Comparison of ENCODE assay signal across 8 cellular contexts in genomic region chr11:62599909-62600308, GRCh38. TPM values are rescaled to one million over a fixed set of nuclear protein-coding genes. Genes with fewer than 3 reads are reported as not detected.
DNase-seq lines count a peak whose midpoint lies in the region; ATAC-seq and TF ChIP-seq lines count a peak whose summit lies in the region.

No MANE protein-coding gene starts in this region.

- WGBS in thymus = 81% methylated on average over 5 of the region's 5 CpGs

- H3K9me3 ChIP-seq in left lung (no peaks in the 10 kb centered on the region), thymus (ENCODE audit: control insufficient read depth) (no peaks in the 10 kb centered on the region)

- H3K4me3 Mint-ChIP-seq in activated T-cell treated with anti-CD3 and anti-CD28 coated beads, Interleukin-2, amount 50 U/mL, for 4 hours = peak overlapping the region; percentile 93

- peaks cover 0 to 58% of the 10 kb centered on the region in 2 donors for H3K36me3 ChIP-seq in left lung
- H3K36me3 ChIP-seq in thymus (ENCODE audit: control insufficient read depth, insufficient read depth) = peaks cover 36% of the 10 kb centered on the region

- H3K4me3 ChIP-seq in left lung (peak overlapping the region; percentile 98), thymus (ENCODE audit: low read length) (peak overlapping the region; percentile 90)

- no peaks in the 10 kb centered on the region for H3K9me3 Mint-ChIP-seq in activated T-cell treated with anti-CD3 and anti-CD28 coated beads, Interleukin-2, amount 50 U/mL, for 4 hours

- ATAC-seq in activated T-cell treated with anti-CD3 and anti-CD28 coated beads, Interleukin-2, amount 50 U/mL, for 4 hours = no peak
- no peak for ATAC-seq in left lung
- no peak for ATAC-seq in HG02981 (IDR thresholded peaks at IDR 0.05; ENCODE audit: unreplicated experiment)
- ATAC-seq in HG03460 (IDR thresholded peaks at IDR 0.05; ENCODE audit: unreplicated experiment) = no peak

- peak overlapping the region; percentile 84 for H3K27ac ChIP-seq in angular gyrus (ENCODE audit: low read depth, low read length)
- H3K27ac ChIP-seq in left lung = peak overlapping the region; percentile 56 to 97
- peak overlapping the region; percentile 1 for H3K27ac ChIP-seq in thymus (ENCODE audit: low read depth)

- H3K27me3 Mint-ChIP-seq in activated T-cell treated with anti-CD3 and anti-CD28 coated beads, Interleukin-2, amount 50 U/mL, for 4 hours (ENCODE audit: low read depth) = no peaks in the 10 kb centered on the region

- H3K27me3 ChIP-seq in left lung (no peaks in the 10 kb centered on the region), thymus (ENCODE audit: control insufficient read depth, insufficient read depth) (no peaks in the 10 kb centered on the region)

- peaks cover 47% of the 10 kb centered on the region for H3K4me1 Mint-ChIP-seq in activated T-cell treated with anti-CD3 and anti-CD28 coated beads, Interleukin-2, amount 50 U/mL, for 4 hours (ENCODE audit: low read depth)

- TF ChIP-seq CTCF in left lung (IDR thresholded peaks at IDR 0.05) = no peak

- peaks cover 25 to 53% of the 10 kb centered on the region in 2 donors for H3K4me1 ChIP-seq in left lung
- H3K4me1 ChIP-seq in thymus (ENCODE audit: control insufficient read depth, insufficient read depth, low read length) = peaks cover 15% of the 10 kb centered on the region

- peaks cover 64% of the 10 kb centered on the region for H3K36me3 Mint-ChIP-seq in activated T-cell treated with anti-CD3 and anti-CD28 coated beads, Interleukin-2, amount 50 U/mL, for 4 hours (ENCODE audit: insufficient read depth)

- DNase-seq in activated T-cell treated with anti-CD3 and anti-CD28 coated beads, Interleukin-2, amount 50 U/mL, for 4 hours = no peak
- no peak for DNase-seq in activated T-cell treated with anti-CD3 and anti-CD28 coated beads for 4 hours
- DNase-seq in left lung = no peak
- no peak for DNase-seq in medulla oblongata (ENCODE audit: extremely low spot score)

- intact Hi-C loops in left lung (cut with DNase I) = no loop called here

RNA-seq across cellular contexts. Expression of gene MTA2, which starts 1.8 kb away (rescaled TPM):
- total RNA-seq in activated T-cell treated with anti-CD3 and anti-CD28 coated beads, Interleukin-2, amount 50 U/mL, for 4 hours = 100 to 1,000 TPM; 217 to 224 (median 220) TPM
- 10 to 100 TPM; 67.1 to 86.0 TPM for total RNA-seq in left lung
- polyA plus RNA-seq in thymus = 79.3 TPM

RNA-seq across cellular contexts. Expression of gene TUT1, which starts 8.6 kb away (rescaled TPM):
- 10 to 100 TPM; 39.4 to 46.1 (median 41.6) TPM for total RNA-seq in activated T-cell treated with anti-CD3 and anti-CD28 coated beads, Interleukin-2, amount 50 U/mL, for 4 hours
- 10 to 100 TPM; 12.6 to 19.8 TPM for total RNA-seq in left lung
- 25.3 TPM for polyA plus RNA-seq in thymus

RNA-seq across cellular contexts. Expression of gene EML3, which starts 12.7 kb away (rescaled TPM):
- total RNA-seq in activated T-cell treated with anti-CD3 and anti-CD28 coated beads, Interleukin-2, amount 50 U/mL, for 4 hours = 100 to 1,000 TPM; 145 to 160 (median 155) TPM
- total RNA-seq in left lung = 10 to 100 TPM; 61.5 to 82.5 TPM
- 99.3 TPM for polyA plus RNA-seq in thymus

RNA-seq across cellular contexts. Expression of gene ROM1, which starts 13.1 kb away (rescaled TPM):
- total RNA-seq in activated T-cell treated with anti-CD3 and anti-CD28 coated beads, Interleukin-2, amount 50 U/mL, for 4 hours = 1 to 10 TPM; 5.8 to 6.6 (median 5.8) TPM
- total RNA-seq in left lung = 1 to 10 TPM; 4.3 to 5.2 TPM
- 7.6 TPM for polyA plus RNA-seq in thymus

RNA-seq across cellular contexts. Expression of gene B3GAT3, which starts 21.9 kb away (rescaled TPM):
- 10 to 100 TPM; 58.2 to 66.2 (median 59.7) TPM for total RNA-seq in activated T-cell treated with anti-CD3 and anti-CD28 coated beads, Interleukin-2, amount 50 U/mL, for 4 hours
- total RNA-seq in left lung = 10 to 100 TPM; 44.1 to 46.2 TPM
- polyA plus RNA-seq in thymus = 72.2 TPM

Comparison
In these comparisons a context has a peak if more than half of its experiments do, and no peak if none do; other contexts are left out.
1. H3K27ac ChIP-seq: peak in every context shown above with its lines; median percentile 84 in angular gyrus; 76 in left lung; 1 in thymus.